Comparison of ENCODE assay signal across 22 cellular contexts in genomic region chr1:246526915-246527314, GRCh38. TPM values are rescaled to one million over a fixed set of nuclear protein-coding genes. Genes with fewer than 3 reads are reported as not detected.
DNase-seq lines count a peak whose midpoint lies in the region; FAIRE-seq and TF ChIP-seq lines count a peak whose summit lies in the region.
"Had no signal": no experiment of that assay in that cellular context is flagged by ENCODE, and none has a peak within 500 bp of the region (broad histone marks: within the 10 kb centered on the region; RNA-seq: fewer than 3 reads in every experiment).

No MANE protein-coding gene starts in this region.

- peaks cover 0 to 2% (median 0%) of the 10 kb centered on the region in 6 donors for H3K9me3 Mint-ChIP-seq in immature natural killer cell

- H3K27me3 Mint-ChIP-seq in immature natural killer cell (ENCODE audit: low read depth in 3 of 3) = peaks cover 0 to 5% (median 2%) of the 10 kb centered on the region in 3 donors
- H3K27me3 Mint-ChIP-seq: activated CD4-positive, alpha-beta T cell treated with anti-CD3 and anti-CD28 coated beads, Interleukin-2, amount 10 ng/mL, durations not matched to agents 7 days and 5 days; memory B cell had no signal

- H3K4me1 ChIP-seq in BLaER1 (peaks cover 16% of the 10 kb centered on the region), small intestine (ENCODE audit: control insufficient read depth in 2 of 2, insufficient read depth in 1 of 2, low read depth in 1 of 2, low read length in 1 of 2) (no peaks in the 10 kb centered on the region)
- H3K4me1 ChIP-seq: esophagus muscularis mucosa, pancreas, thyroid gland had no signal

- H3K4me3 ChIP-seq in BLaER1 = no peak overlapping the region
- H3K4me3 ChIP-seq in small intestine (ENCODE audit: low read depth in 1 of 2, low read length in 2 of 2) = no peak overlapping the region
- H3K4me3 ChIP-seq: esophagus muscularis mucosa, pancreas, thyroid gland had no signal

- TF ChIP-seq CTCF in RWPE1 (conservative IDR thresholded peaks at IDR 0.05; ENCODE audit: low read depth) = no peak
- no peak for TF ChIP-seq CTCF in GM13976 (IDR thresholded peaks at IDR 0.05; ENCODE audit: borderline replicate concordance, control extremely low read depth, extremely low read depth, insufficient read depth, missing control alignments)

- H4K20me1 ChIP-seq in BLaER1 = no peaks in the 10 kb centered on the region

- DNase-seq in CMK (ENCODE audit: low read depth) (peak; percentile 39), RWPE1 (ENCODE audit: low spot score) (no peak), immature natural killer cell (peak in 1 of 3 donors; percentile 10), GM13976 (ENCODE audit: low spot score) (no peak), nucleus accumbens (lab: John Stamatoyannopoulos, UW) (no peak), small intestine (no peak)
- DNase-seq: activated CD4-positive, alpha-beta T cell treated with anti-CD3 and anti-CD28 coated beads, Interleukin-2, amount 10 ng/mL, durations not matched to agents 7 days and 5 days; activated naive CD4-positive, alpha-beta T cell treated with anti-CD3 and anti-CD28 coated beads, Interleukin-2, amount 10 ng/mL, durations not matched to agents 7 days and 5 days; activated T-cell treated with anti-CD3 and anti-CD28 coated beads for 4 hours; effector CD8-positive, alpha-beta T cell; H7; kidney glomerular epithelial cell; NCI-H1417; NCI-H2171; NCI-H526 treated with DMSO at 0.1 percent for 48 hours; SHP77; thyroid gland had no signal

- POLR2A ChIA-PET in RWPE1 (lab: Yijun Ruan, JAX; ENCODE audit: low non-redundant PET) = no interaction called here

- H3K27me3 ChIP-seq in BLaER1 (no peaks in the 10 kb centered on the region), small intestine (ENCODE audit: control insufficient read depth in 2 of 2, insufficient read depth in 2 of 2, low read length in 2 of 2) (no peaks in the 10 kb centered on the region)
- H3K27me3 ChIP-seq: esophagus muscularis mucosa, pancreas, thyroid gland had no signal

- H3K9ac ChIP-seq in BLaER1 = no peak overlapping the region

- 80% methylated on average over 7 of the region's 7 CpGs for WGBS in small intestine, 3 donors

- H3K9me3 ChIP-seq in BLaER1 (peaks cover 71% of the 10 kb centered on the region), small intestine (ENCODE audit: control insufficient read depth, low read depth) (no peaks in the 10 kb centered on the region)
- H3K9me3 ChIP-seq: pancreas, thyroid gland had no signal

- H3K36me3 Mint-ChIP-seq in immature natural killer cell = peaks cover 0 to 13% (median 0%) of the 10 kb centered on the region in 3 donors
- H3K36me3 Mint-ChIP-seq: activated naive CD4-positive, alpha-beta T cell treated with anti-CD3 and anti-CD28 coated beads, Interleukin-2, amount 10 ng/mL, durations not matched to agents 7 days and 5 days had no signal

- H3K27ac ChIP-seq in BLaER1 (peak overlapping the region; percentile 62), RWPE1 (peak overlapping the region; percentile 4; the same call in 1 of the 2 replicates), small intestine (ENCODE audit: low read depth in 1 of 2, low read length in 1 of 2) (no peak overlapping the region)
- H3K27ac ChIP-seq: esophagus muscularis mucosa, pancreas, thyroid gland, VCaP had no signal

- no peak overlapping the region for H3K4me2 ChIP-seq in BLaER1

- in situ Hi-C loops in GM13976 (cut with MboI; ENCODE audit: low sequenced_read_pairs, unreplicated experiment) = no loop called here

- peak overlapping the region; percentile 70 to 86 (median 79) for H3K4me3 Mint-ChIP-seq in immature natural killer cell
- H3K4me3 Mint-ChIP-seq: activated CD4-positive, alpha-beta T cell treated with anti-CD3 and anti-CD28 coated beads, Interleukin-2, amount 10 ng/mL, durations not matched to agents 7 days and 5 days; activated naive CD4-positive, alpha-beta T cell treated with anti-CD3 and anti-CD28 coated beads, Interleukin-2, amount 10 ng/mL, durations not matched to agents 7 days and 5 days; memory B cell had no signal

- peaks cover 33 to 34% of the 10 kb centered on the region in 2 donors for H3K4me1 Mint-ChIP-seq in immature natural killer cell

- H3K27ac Mint-ChIP-seq in immature natural killer cell = peak overlapping the region; percentile 89 to 98 (median 96)
- H3K27ac Mint-ChIP-seq: memory B cell had no signal

- no peak for FAIRE-seq in small intestine (lab: Jason Lieb, UNC)
- FAIRE-seq: pancreas had no signal

- CTCF ChIA-PET in RWPE1 (lab: Yijun Ruan, JAX) = no interaction called here

- H3K36me3 ChIP-seq in BLaER1 (no peaks in the 10 kb centered on the region), small intestine (ENCODE audit: control insufficient read depth in 2 of 2, insufficient read depth in 2 of 2, low read length in 2 of 2) (no peaks in the 10 kb centered on the region)
- H3K36me3 ChIP-seq: esophagus muscularis mucosa, pancreas, thyroid gland had no signal

RNA-seq across cellular contexts. Expression of gene SMYD3, which starts 19.8 kb away (rescaled TPM):
- polyA plus RNA-seq in immature natural killer cell = 10 to 100 TPM; 48.4 to 57.5 (median 50.8) TPM
- polyA plus RNA-seq in small intestine = 1 to 10 TPM; 5.4 to 9.1 (median 7.8) TPM

RNA-seq across cellular contexts. Expression of gene TFB2M, which starts 39.1 kb away (rescaled TPM):
- 10 to 100 TPM; 15.0 to 17.9 (median 15.6) TPM for polyA plus RNA-seq in immature natural killer cell
- 10 to 100 TPM in 1 of 3 donors, 1 to 10 TPM in 2; 7.8 to 12.9 (median 7.8) TPM for polyA plus RNA-seq in small intestine

RNA-seq across cellular contexts. Expression of gene CNST, which starts 39.3 kb away (rescaled TPM):
- polyA plus RNA-seq in immature natural killer cell (10 to 100 TPM; 21.8 to 30.0 (median 24.1) TPM), small intestine (10 to 100 TPM in 2 of 3 donors, 1 to 10 TPM in 1; 9.6 to 22.6 (median 10.3) TPM)

Comparison
In these comparisons a context has a peak if more than half of its experiments do, and no peak if none do; other contexts are left out.
1. H3K27ac ChIP-seq: peak in BLaER1 (single experiment) and RWPE1 (single experiment); none in small intestine (0 of 2).
2. RNA of gene SMYD3, which starts 19.8 kb away (polyA plus RNA-seq): 48.4 to 57.5 TPM in immature natural killer cell; 5.4 to 9.1 TPM in small intestine; every median in the first group is over 4 times any median in the second.